Comparison of ENCODE assay signal across 8 cellular contexts in genomic region chr10:100006241-100006886, GRCh38. TPM values are rescaled to one million over a fixed set of nuclear protein-coding genes. Genes with fewer than 3 reads are reported as not detected.
A peak's percentile ranks its signal among the peaks of the same experiment; 100 is the strongest.
DNase-seq lines count a peak whose midpoint lies in the region; ATAC-seq and FAIRE-seq lines count a peak whose summit lies in the region.

No MANE protein-coding gene starts in this region.

- peak overlapping the region; percentile 27 to 30 for H3K4me3 Mint-ChIP-seq in stimulated activated naive CD8-positive, alpha-beta T cell treated with anti-CD3 and anti-CD28 coated beads, Interleukin-15, amount 100 ng/mL, for 72 hours

- peak; percentile 44 for ATAC-seq in stimulated activated naive CD8-positive, alpha-beta T cell treated with anti-CD3 and anti-CD28 coated beads, Interleukin-15, amount 100 ng/mL, for 72 hours
- ATAC-seq in HG03378 (IDR thresholded peaks at IDR 0.05; ENCODE audit: unreplicated experiment) (no peak), GM18498 (IDR thresholded peaks at IDR 0.05; ENCODE audit: unreplicated experiment) (no peak)

- H3K9me3 Mint-ChIP-seq in stimulated activated naive CD8-positive, alpha-beta T cell treated with anti-CD3 and anti-CD28 coated beads, Interleukin-15, amount 100 ng/mL, for 72 hours = no peaks in the 10 kb centered on the region

- H3K27ac Mint-ChIP-seq in stimulated activated naive CD8-positive, alpha-beta T cell treated with anti-CD3 and anti-CD28 coated beads, Interleukin-15, amount 100 ng/mL, for 72 hours = peak overlapping the region in 1 of 2 donors; percentile 54

- peak; percentile 99 for DNase-seq in A172 (ENCODE audit: low spot score)
- DNase-seq in GM18507 (ENCODE audit: extremely low spot score, insufficient read length, low read depth) = no peak
- peak; percentile 61 for DNase-seq in SW480 (ENCODE audit: low spot score)
- DNase-seq in glomerular endothelial cell (ENCODE audit: extremely low read depth, low read depth, low spot score) = peak; percentile 76
- peak; percentile 6 to 9 for DNase-seq in stimulated activated naive CD8-positive, alpha-beta T cell treated with anti-CD3 and anti-CD28 coated beads, Interleukin-15, amount 100 ng/mL, for 72 hours
- no peak for DNase-seq in NCI-H526 (lab: John Stamatoyannopoulos, UW)

- H3K4me1 Mint-ChIP-seq in stimulated activated naive CD8-positive, alpha-beta T cell treated with anti-CD3 and anti-CD28 coated beads, Interleukin-15, amount 100 ng/mL, for 72 hours = peaks cover 55% of the 10 kb centered on the region

- peaks cover 12% of the 10 kb centered on the region for H3K27me3 Mint-ChIP-seq in stimulated activated naive CD8-positive, alpha-beta T cell treated with anti-CD3 and anti-CD28 coated beads, Interleukin-15, amount 100 ng/mL, for 72 hours

- peak; percentile 74 for FAIRE-seq in GM18507 (lab: Jason Lieb, UNC)

RNA-seq across cellular contexts. Expression of gene DNMBP, which starts 3.4 kb away (rescaled TPM):
- total RNA-seq in A172 (2014; rRNA removed; shearing (Covaris generic)) = 14.4 and 17.4 TPM in 2 replicates
- 48.3 and 63.2 TPM in 2 replicates for total RNA-seq in glomerular endothelial cell

Comparison
In these comparisons a context has a peak if more than half of its experiments do, and no peak if none do; other contexts are left out.
1. DNase-seq: peak in A172 (single experiment), SW480 (single experiment), glomerular endothelial cell (single experiment) and stimulated activated naive CD8-positive, alpha-beta T cell treated with anti-CD3 and anti-CD28 coated beads, Interleukin-15, amount 100 ng/mL, for 72 hours (2 of 2); none in GM18507 (single experiment) and NCI-H526 (0 of 2).